In genomic region chr14:24297190-24297964, GRCh38 we compare ENCODE assay signal across 1 cellular context.
TF ChIP-seq lines count a peak whose summit lies in the region.

No MANE protein-coding gene starts in this region.

TF ChIP-seq in Ishikawa, 13 proteins besides CTCF, POLR2A, EP300 and RAD21 (continued from another document):
- TF ChIP-seq MAX (IDR thresholded peaks at IDR 0.05): no peak
- no peak for TF ChIP-seq REST (IDR thresholded peaks at IDR 0.05; ENCODE audit: low read depth)
- TF ChIP-seq TAF1 (IDR thresholded peaks at IDR 0.05; ENCODE audit: low read depth): no peak
- no peak for TF ChIP-seq CEBPB (IDR thresholded peaks at IDR 0.05)
- no peak for TF ChIP-seq NFIC (IDR thresholded peaks at IDR 0.05)
- TF ChIP-seq TEAD4 (IDR thresholded peaks at IDR 0.05): no peak
- no peak for TF ChIP-seq ZBTB7A (IDR thresholded peaks at IDR 0.05; ENCODE audit: low read depth)
- no peak for TF ChIP-seq EGR1 (IDR thresholded peaks at IDR 0.05)
- TF ChIP-seq FOXM1 (IDR thresholded peaks at IDR 0.05; ENCODE audit: borderline replicate concordance, low read depth): no peak
- no peak for TF ChIP-seq YY1 (IDR thresholded peaks at IDR 0.05; ENCODE audit: low read depth)
- no peak for TF ChIP-seq USF1 (IDR thresholded peaks at IDR 0.05)
- TF ChIP-seq TCF12 (IDR thresholded peaks at IDR 0.05; ENCODE audit: low read depth): no peak
TF ChIP-seq in Ishikawa: peak in this region for 0.
